Comparison of ENCODE assay signal across 22 cellular contexts in genomic region chr1:94319319-94320180, GRCh38.
DNase-seq lines count a peak whose midpoint lies in the region; ATAC-seq and TF ChIP-seq lines count a peak whose summit lies in the region.
"Had no signal": no experiment of that assay in that cellular context is flagged by ENCODE, and none has a peak within 500 bp of the region (broad histone marks: within the 10 kb centered on the region; RNA-seq: fewer than 3 reads in every experiment).

No MANE protein-coding gene starts in this region.

- no peak overlapping the region for H3K18ac ChIP-seq in mesenchymal stem cell (ENCODE audit: low read depth in 1 of 2, low read length in 2 of 2)

- no peak overlapping the region for H3K4me2 ChIP-seq in PC-3 (ENCODE audit: low read length)
- H3K4me2 ChIP-seq in mesenchymal stem cell (ENCODE audit: low read length, poor library complexity, severe bottlenecking), result no peak overlapping the region

- H3K36me3 ChIP-seq in PC-3 (ENCODE audit: low read depth, low read length) (no peaks in the 10 kb centered on the region), esophagus muscularis mucosa (no peaks in the 10 kb centered on the region), mesenchymal stem cell (ENCODE audit: control insufficient read depth in 1 of 2, insufficient read depth in 2 of 2, low read depth in 1 of 2, low read length in 2 of 2) (no peaks in the 10 kb centered on the region), thyroid gland (no peaks in the 10 kb centered on the region)
- H3K36me3 ChIP-seq: ascending aorta, tibial nerve had no signal

- H3K27me3 ChIP-seq in PC-3 (ENCODE audit: low read length) (no peaks in the 10 kb centered on the region), esophagus muscularis mucosa (peaks cover 0 to 6% (median 0%) of the 10 kb centered on the region in 4 donors), mesenchymal stem cell (ENCODE audit: control insufficient read depth in 1 of 2, insufficient read depth in 1 of 2, low read length in 2 of 2) (no peaks in the 10 kb centered on the region), thyroid gland (no peaks in the 10 kb centered on the region)
- H3K27me3 ChIP-seq: ascending aorta, tibial nerve had no signal

- H2BK120ac ChIP-seq in mesenchymal stem cell (ENCODE audit: low read depth, low read length), result no peak overlapping the region

- no peak overlapping the region for H3K4me3 ChIP-seq in PC-3 (ENCODE audit: low read length)
- no peak overlapping the region for H3K4me3 ChIP-seq in esophagus muscularis mucosa
- H3K4me3 ChIP-seq in mesenchymal stem cell (ENCODE audit: insufficient read depth in 1 of 2, low read depth in 1 of 2, low read length in 2 of 2), result no peak overlapping the region
- H3K4me3 ChIP-seq in thyroid gland (replicated peaks in 1 of 3), result no peak overlapping the region
- H3K4me3 ChIP-seq: ascending aorta, tibial nerve had no signal

- 75% methylated on average over 8 of the region's 8 CpGs for WGBS in esophagus muscularis mucosa
- 84% methylated on average over 7 of the region's 8 CpGs for WGBS in mesenchymal stem cell
- WGBS in thyroid gland, 2 donors, result 71 to 81% methylated on average over 8 of the region's 8 CpGs

- no peak overlapping the region for H3K23ac ChIP-seq in mesenchymal stem cell (ENCODE audit: low read length in 2 of 2)

- no peak for TF ChIP-seq CTCF in PC-3 (conservative IDR thresholded peaks at IDR 0.05; ENCODE audit: low read depth, low read length)
- no peak for TF ChIP-seq CTCF in esophagus muscularis mucosa (IDR thresholded peaks at IDR 0.05)
- TF ChIP-seq CTCF in thyroid gland (IDR thresholded peaks at IDR 0.05), result no peak

- H3K79me2 ChIP-seq in PC-3 (ENCODE audit: low read length), result peaks cover 19% of the 10 kb centered on the region

- no peak overlapping the region for H3K14ac ChIP-seq in mesenchymal stem cell (ENCODE audit: low read length in 2 of 2)

- POLR2A ChIA-PET in PC-3 (lab: Charles Lee; ENCODE audit: unreplicated experiment), result no interaction called here

- no peaks in the 10 kb centered on the region for H3K9me3 ChIP-seq in PC-3 (ENCODE audit: low read length)
- H3K9me3 ChIP-seq in esophagus muscularis mucosa, result no peaks in the 10 kb centered on the region
- no peaks in the 10 kb centered on the region for H3K9me3 ChIP-seq in mesenchymal stem cell (ENCODE audit: control insufficient read depth, low read length)
- H3K9me3 ChIP-seq in thyroid gland, result no peaks in the 10 kb centered on the region
- H3K9me3 ChIP-seq: ascending aorta, tibial nerve had no signal

- peaks cover 22% of the 10 kb centered on the region for H3F3A ChIP-seq in PC-3 (ENCODE audit: low read length, unreplicated experiment)

- BruUV-seq in PC-3 (replicated peaks; lab: Mats Ljungman, UMichigan), result no TSS peak

- H4K20me1 ChIP-seq in PC-3 (ENCODE audit: low read length), result no peaks in the 10 kb centered on the region

- H3K9ac ChIP-seq in PC-3 (ENCODE audit: low read length) (no peak overlapping the region), mesenchymal stem cell (ENCODE audit: low read length) (no peak overlapping the region)

- TF ChIP-seq EP300 in esophagus muscularis mucosa (IDR thresholded peaks at IDR 0.05), result no peak

- no peak overlapping the region for H3K27ac ChIP-seq in PC-3 (ENCODE audit: low read length)
- peak overlapping the region in 3 of 4 donors; percentile 2 to 44 (median 5) for H3K27ac ChIP-seq in esophagus muscularis mucosa (replicated peaks in 1 of 4)
- peak overlapping the region; percentile 56 for H3K27ac ChIP-seq in mesenchymal stem cell (ENCODE audit: low read length, poor library complexity, severe bottlenecking)
- H3K27ac ChIP-seq in thyroid gland, result peak overlapping the region in 2 of 3 donors; percentile 4 to 60

- H2BK15ac ChIP-seq in mesenchymal stem cell (ENCODE audit: low read depth, poor library complexity, severe bottlenecking), result no peak overlapping the region

- no peak overlapping the region for H3K4ac ChIP-seq in mesenchymal stem cell (ENCODE audit: low read depth in 1 of 2, low read length in 2 of 2)

- no peak overlapping the region for H4K91ac ChIP-seq in mesenchymal stem cell (ENCODE audit: low read length)

- H2AFZ ChIP-seq in PC-3 (ENCODE audit: low read length) (no peak overlapping the region), mesenchymal stem cell (ENCODE audit: low read depth, low read length) (peak overlapping the region; percentile 23)

- peak overlapping the region; percentile 67 for H2BK5ac ChIP-seq in mesenchymal stem cell (ENCODE audit: low read depth, low read length, poor library complexity, severe bottlenecking)

- no peak overlapping the region for H2BK12ac ChIP-seq in mesenchymal stem cell (ENCODE audit: low read length in 2 of 2)

- ATAC-seq in PC-3, result no peak
- ATAC-seq in GM21576 (IDR thresholded peaks at IDR 0.05; ENCODE audit: unreplicated experiment), result no peak
- no peak for ATAC-seq in HG03571 (IDR thresholded peaks at IDR 0.05; ENCODE audit: unreplicated experiment)

- no peaks in the 10 kb centered on the region for H3K9me2 ChIP-seq in PC-3 (replicated peaks; ENCODE audit: low read length)

- peak overlapping the region; percentile 25 for H4K8ac ChIP-seq in mesenchymal stem cell (ENCODE audit: low read length)

- intact Hi-C loops in PC-3 (cut with micrococcal nuclease), result loop anchor here (5.0 kb wide), 1 partner anchor 32 kb away; no protein-coding TSS in a partner anchor
- intact Hi-C loops in esophagus muscularis mucosa (cut with DNase I), result no loop called here
- intact Hi-C loops in thyroid gland (cut with DNase I), result no loop called here

- H2AK5ac ChIP-seq in mesenchymal stem cell (ENCODE audit: low read length, severe bottlenecking), result peak overlapping the region; percentile 99

- DNase-seq in PC-3 (peak; percentile 43), esophagus muscularis mucosa (ENCODE audit: extremely low spot score) (no peak), mesenchymal stem cell (peak; percentile 18), thyroid gland (no peak), retina (no peak)
- DNase-seq: activated CD4-positive, alpha-beta memory T cell treated with anti-CD3 and anti-CD28 coated beads for 36 hours; activated naive CD4-positive, alpha-beta T cell treated with anti-CD3 and anti-CD28 coated beads, Interleukin-2, amount 50 U/mL, for 16 hours; activated T-cell treated with anti-CD3 and anti-CD28 coated beads, Interleukin-2, amount 50 U/mL, for 1 hour; AML-193; cerebellar nuclear complex; effector CD8-positive, alpha-beta T cell; immature natural killer cell; midbrain; NCI-H1105; NCI-H526 treated with DMSO at 0.1 percent for 48 hours; nephron progenitor cell; OCI-M1; T-helper 2 cell had no signal

- no peak for TF ChIP-seq POLR2A in esophagus muscularis mucosa (IDR thresholded peaks at IDR 0.05; ENCODE audit: low read depth)
- TF ChIP-seq POLR2A in thyroid gland (IDR thresholded peaks at IDR 0.05), result no peak

- H3K4me1 ChIP-seq in PC-3 (ENCODE audit: insufficient read depth, low read length) (peaks cover 72% of the 10 kb centered on the region), esophagus muscularis mucosa (peaks cover 0 to 4% (median 2%) of the 10 kb centered on the region in 4 donors), mesenchymal stem cell (ENCODE audit: control insufficient read depth, insufficient read depth, low read depth, low read length) (peaks cover 18% of the 10 kb centered on the region), thyroid gland (peaks cover 0 to 4% of the 10 kb centered on the region in 2 donors)

- peaks cover 5% of the 10 kb centered on the region for H3K79me1 ChIP-seq in mesenchymal stem cell (replicated peaks; ENCODE audit: low read length, poor library complexity, severe bottlenecking)

- CTCF ChIA-PET in PC-3 (lab: Charles Lee), result no interaction called here

Comparison
In these comparisons a context has a peak if more than half of its experiments do, and no peak if none do; other contexts are left out.
1. DNase-seq: peak in PC-3 (single experiment) and mesenchymal stem cell (single experiment); none in esophagus muscularis mucosa (single experiment), thyroid gland (0 of 2) and retina (single experiment).